9 cellular contexts compared by ENCODE assay signal in genomic region chr14:96246535-96246839, GRCh38.
DNase-seq lines count a peak whose midpoint lies in the region.
"Had no signal": no experiment of that assay in that cellular context is flagged by ENCODE, and none has a peak within 500 bp of the region (broad histone marks: within the 10 kb centered on the region; RNA-seq: fewer than 3 reads in every experiment).

No MANE protein-coding gene starts in this region.

- peak; percentile 10 for DNase-seq in SIG-M5 treated with dmso at 0.1 percent for 504 hours (lab: John Stamatoyannopoulos, UW; ENCODE audit: unreplicated experiment)
- DNase-seq in SIG-M5 (lab: John Stamatoyannopoulos, UW), result no peak
- DNase-seq in RKO (ENCODE audit: low spot score), result peak; percentile 58
- DNase-seq in fibroblast of the conjunctiva (ENCODE audit: low read depth), result peak; percentile 91
- DNase-seq in superior temporal gyrus (ENCODE audit: extremely low spot score), result peak; percentile 17
- DNase-seq in NCI-H82 treated with DMSO at 0.1 percent for 48 hours (lab: John Stamatoyannopoulos, UW; ENCODE audit: unreplicated experiment), result no peak
- DNase-seq in HuH-7 (ENCODE audit: low spot score), result no peak
- no peak for DNase-seq in activated gamma-delta T cell (lab: John Stamatoyannopoulos, UW)
- DNase-seq: activated B cell treated with CpG ODN at 0.5 μM for 24 hours had no signal

Comparison
In these comparisons a context has a peak if more than half of its experiments do, and no peak if none do; other contexts are left out.
1. DNase-seq: peak in SIG-M5 treated with dmso at 0.1 percent for 504 hours (single experiment), RKO (single experiment), fibroblast of the conjunctiva (single experiment) and superior temporal gyrus (single experiment); none in SIG-M5 (single experiment), NCI-H82 treated with DMSO at 0.1 percent for 48 hours (single experiment), HuH-7 (single experiment) and activated gamma-delta T cell (single experiment).